In genomic region chr17:2749784-2750181, GRCh38 we compare ENCODE assay signal across 1 cellular context.
A peak's percentile ranks its signal among the peaks of the same experiment; 100 is the strongest.
TF ChIP-seq lines count a peak whose summit lies in the region.

No MANE protein-coding gene starts in this region.

TF ChIP-seq in SK-N-SH, 30 proteins besides CTCF, POLR2A, EP300 and RAD21 (continued from another document):
- TF ChIP-seq USF2 (IDR thresholded peaks at IDR 0.05; ENCODE audit: borderline replicate concordance, low read depth, low read length) (no peak), TCF12 (IDR thresholded peaks at IDR 0.05) (no peak), ZBTB33 (IDR thresholded peaks at IDR 0.05; ENCODE audit: borderline replicate concordance, low read depth) (no peak), TAF1 (IDR thresholded peaks at IDR 0.05; ENCODE audit: borderline replicate concordance, low read depth, low read length) (no peak), JUND (IDR thresholded peaks at IDR 0.05) (no peak), ELF1 (IDR thresholded peaks at IDR 0.05) (no peak), IRF3 (IDR thresholded peaks at IDR 0.05; ENCODE audit: low read depth, low read length) (no peak), REST (IDR thresholded peaks at IDR 0.05; ENCODE audit: low read depth, low read length) (peak; percentile 100), RCOR1 (IDR thresholded peaks at IDR 0.05; ENCODE audit: low read length) (peak; percentile 60), NFIC (IDR thresholded peaks at IDR 0.05; ENCODE audit: borderline replicate concordance) (no peak), NRF1 (IDR thresholded peaks at IDR 0.05; ENCODE audit: low read depth, low read length) (0 out of 2 replicates have a peak, but pooled peaks have one; percentile 19), RFX5 (IDR thresholded peaks at IDR 0.05; ENCODE audit: low read length) (no peak), SMC3 (IDR thresholded peaks at IDR 0.05; ENCODE audit: low read depth, low read length) (no peak), MXI1 (IDR thresholded peaks at IDR 0.05; ENCODE audit: low read depth, low read length) (peak; percentile 60), CHD2 (IDR thresholded peaks at IDR 0.05; ENCODE audit: low read length, partially characterized antibody) (peak; percentile 58), RXRA (IDR thresholded peaks at IDR 0.05; ENCODE audit: borderline replicate concordance, low read depth) (no peak), GABPA (IDR thresholded peaks at IDR 0.05; ENCODE audit: low read depth) (no peak), TEAD4 (IDR thresholded peaks at IDR 0.05; ENCODE audit: borderline replicate concordance, insufficient read depth) (no peak), EZH2phosphoT487 (IDR thresholded peaks at IDR 0.05; ENCODE audit: borderline replicate concordance, low read depth) (no peak), FOSL2 (IDR thresholded peaks at IDR 0.05; ENCODE audit: borderline replicate concordance, low read depth) (no peak), MEF2A (IDR thresholded peaks at IDR 0.05; ENCODE audit: borderline replicate concordance, low read depth) (no peak)
